Comparison of ENCODE assay signal across 13 cellular contexts in genomic region chr9:74609671-74610416, GRCh38.
DNase-seq lines count a peak whose midpoint lies in the region; ATAC-seq, FAIRE-seq and TF ChIP-seq lines count a peak whose summit lies in the region.
"Had no signal": no experiment of that assay in that cellular context is flagged by ENCODE, and none has a peak within 500 bp of the region (broad histone marks: within the 10 kb centered on the region; RNA-seq: fewer than 3 reads in every experiment).

No MANE protein-coding gene starts in this region.

- FAIRE-seq in H1 (lab: Jason Lieb, UNC): no peak

- H2BK15ac ChIP-seq in H9 (ENCODE audit: low read depth, low read length): no peak overlapping the region
- H2BK15ac ChIP-seq in H1 (ENCODE audit: low read length): no peak overlapping the region

- DNase-seq in H9 (no peak), NCI-H2107 treated with DMSO at 0.1 percent for 48 hours (lab: John Stamatoyannopoulos, UW; ENCODE audit: unreplicated experiment) (peak; percentile 34), H1 (ENCODE audit: low read depth in 1 of 2, low spot score in 2 of 2) (no peak), omental fat pad (ENCODE audit: low spot score) (no peak), KG1 (lab: John Stamatoyannopoulos, UW) (no peak)
- DNase-seq: activated CD4-positive, alpha-beta T cell treated with anti-CD3 and anti-CD28 coated beads for 48 hours; CD8-positive, alpha-beta memory T cell; effector memory CD4-positive, alpha-beta T cell; NCI-H524 treated with DMSO at 0.1 percent for 48 hours; nephron progenitor cell had no signal

- no peak overlapping the region for H2AK5ac ChIP-seq in H9 (ENCODE audit: insufficient read length, low read length)
- no peak overlapping the region for H2AK5ac ChIP-seq in H1 (ENCODE audit: low read depth, low read length)

- H3K4ac ChIP-seq in H9 (ENCODE audit: low read depth, low read length) (no peak overlapping the region), H1 (replicated peaks; ENCODE audit: insufficient read length, low read depth, low read length) (no peak overlapping the region)

- H3K27ac ChIP-seq in H9 (ENCODE audit: insufficient read length, low read depth, low read length) (no peak overlapping the region), H1 (ENCODE audit: low read depth, low read length) (no peak overlapping the region)

- H3K9me3 Mint-ChIP-seq in H9: no peaks in the 10 kb centered on the region
- H3K9me3 Mint-ChIP-seq: activated T-helper 1 cell treated with anti-CD3 and anti-CD28 coated beads, Interleukin-12 subunit alpha, Interleukin-12 subunit beta, Interleukin-2, Interleukin-4 antibody, amounts not matched to agents 30 ng/mL and 10 ng/mL and 1 ng/mL, durations not matched to agents 14 hours and 24 hours and 36 hours; CD8-positive, alpha-beta memory T cell; nephron progenitor cell had no signal

- H3K23me2 ChIP-seq in H9 (ENCODE audit: insufficient read length, low read depth, low read length, poor library complexity, severe bottlenecking) (no peaks in the 10 kb centered on the region), H1 (ENCODE audit: low read depth, low read length) (no peaks in the 10 kb centered on the region)

- H3K27me3 ChIP-seq in H9 (ENCODE audit: insufficient read depth, low read length) (no peaks in the 10 kb centered on the region), H1 (replicated peaks in 1 of 4; ENCODE audit: control insufficient read depth in 3 of 4, extremely low read depth in 1 of 4, insufficient read depth in 3 of 4, low read length in 3 of 4) (no peaks in the 10 kb centered on the region)

- peak; percentile 25 for ATAC-seq in GM18508 (IDR thresholded peaks at IDR 0.05; ENCODE audit: insufficient read depth, unreplicated experiment)
- ATAC-seq in HG02763 (IDR thresholded peaks at IDR 0.05; ENCODE audit: unreplicated experiment): no peak
- ATAC-seq in omental fat pad (ENCODE audit: low FRiP score): no peak

- TF ChIP-seq CTCF in H9 (conservative IDR thresholded peaks at IDR 0.05) (peak; percentile 37; the same call in 1 of the 3 replicates), H1 (IDR thresholded peaks at IDR 0.05; ENCODE audit: control extremely low read depth in 1 of 3, insufficient read depth in 1 of 3, low read depth in 1 of 3, low read length in 3 of 3) (peak in 2 of 3 experiments; percentile 25 to 29; a peak in 2 of 4 replicates), omental fat pad (IDR thresholded peaks at IDR 0.05) (no peak)

- no peaks in the 10 kb centered on the region for H3K36me3 Mint-ChIP-seq in H9 (ENCODE audit: insufficient read depth in 1 of 3, low read depth in 3 of 3)
- H3K36me3 Mint-ChIP-seq: CD8-positive, alpha-beta memory T cell had no signal

- H2BK120ac ChIP-seq in H9 (ENCODE audit: low read depth, low read length, poor library complexity, severe bottlenecking) (no peak overlapping the region), H1 (replicated peaks; ENCODE audit: low read depth, low read length) (no peak overlapping the region)

- H3K4me2 ChIP-seq in H9 (ENCODE audit: insufficient read depth, insufficient read length, low read length) (no peak overlapping the region), H1 (ENCODE audit: insufficient read depth in 1 of 2, low read depth in 2 of 2, low read length in 2 of 2) (no peak overlapping the region)

- no peak overlapping the region for H3T11ph ChIP-seq in H9 (ENCODE audit: low read length)

- WGBS in H9 (ENCODE audit: extremely low coverage, insufficient read length, low lambda C conversion rate): no CpG with 5 or more reads among the region's 3 CpGs
- 82% methylated on average over 3 of the region's 3 CpGs; no CpG with 5 or more reads in 1 of the 2 experiments for WGBS in H1 (ENCODE audit: extremely low coverage in 1 of 2, insufficient coverage in 1 of 2, insufficient read length in 1 of 2, insufficient replicate concordance in 2 of 2, low coverage in 1 of 2, low lambda C conversion rate in 2 of 2, missing lambda C conversion rate in 1 of 2), 2 experiments

- no peak for TF ChIP-seq EP300 in H1 (IDR thresholded peaks at IDR 0.05; ENCODE audit: borderline replicate concordance in 1 of 2, low read depth in 2 of 2, low read length in 2 of 2)

- no peak overlapping the region for H2BK12ac ChIP-seq in H9 (ENCODE audit: insufficient read length, low read depth, low read length)
- H2BK12ac ChIP-seq in H1 (ENCODE audit: low read depth, low read length): no peak overlapping the region

- no peaks in the 10 kb centered on the region for H4K20me1 ChIP-seq in H9 (ENCODE audit: control insufficient read depth, insufficient read depth, insufficient read length)
- H4K20me1 ChIP-seq in H1 (replicated peaks in 1 of 2; ENCODE audit: control insufficient read depth in 1 of 2, insufficient read depth in 2 of 2, low read length in 2 of 2): no peaks in the 10 kb centered on the region

- no peak overlapping the region for H3K56ac ChIP-seq in H9 (ENCODE audit: insufficient read length, low read depth, low read length)
- no peak overlapping the region for H3K56ac ChIP-seq in H1 (replicated peaks; ENCODE audit: insufficient read length, low read depth, low read length)

- H2BK5ac ChIP-seq in H9 (ENCODE audit: insufficient read length, low read length): no peak overlapping the region
- H2BK5ac ChIP-seq in H1 (ENCODE audit: low read depth, low read length): no peak overlapping the region

- H3K23ac ChIP-seq in H9 (ENCODE audit: insufficient read length, low read depth, low read length) (no peak overlapping the region), H1 (ENCODE audit: insufficient read length) (no peak overlapping the region)

- H4K91ac ChIP-seq in H9 (ENCODE audit: insufficient read length, low read depth, low read length) (no peak overlapping the region), H1 (replicated peaks; ENCODE audit: insufficient read length, low read length) (no peak overlapping the region)

- H3K79me1 ChIP-seq in H9 (ENCODE audit: insufficient read depth, low read depth, low read length, poor library complexity, severe bottlenecking): no peaks in the 10 kb centered on the region
- no peaks in the 10 kb centered on the region for H3K79me1 ChIP-seq in H1 (ENCODE audit: low read depth, low read length)

- no peaks in the 10 kb centered on the region for H3K4me1 ChIP-seq in H9 (ENCODE audit: insufficient read depth, low read length)
- H3K4me1 ChIP-seq in H1 (replicated peaks in 1 of 4; ENCODE audit: control insufficient read depth in 3 of 4, insufficient read depth in 4 of 4, low read length in 3 of 4): no peaks in the 10 kb centered on the region

- H3K14ac ChIP-seq in H9 (ENCODE audit: insufficient read depth, low read length) (no peak overlapping the region), H1 (ENCODE audit: insufficient read length) (no peak overlapping the region)

- H3K27ac Mint-ChIP-seq in H9: no peak overlapping the region
- H3K27ac Mint-ChIP-seq: activated T-helper 1 cell treated with anti-CD3 and anti-CD28 coated beads, Interleukin-12 subunit alpha, Interleukin-12 subunit beta, Interleukin-2, Interleukin-4 antibody, amounts not matched to agents 30 ng/mL and 10 ng/mL and 1 ng/mL, durations not matched to agents 14 hours and 24 hours and 36 hours; CD8-positive, alpha-beta memory T cell; nephron progenitor cell had no signal

- CTCF ChIA-PET in H1 (lab: Charles Lee; ENCODE audit: partially characterized antibody): interaction anchor here (0.7 to 1.8 kb wide), 4 partner anchors 31 to 300 kb away, joined by 3 to 6 read pairs (median 4); no protein-coding TSS in a partner anchor

- no peaks in the 10 kb centered on the region for H3K4me1 Mint-ChIP-seq in H9
- H3K4me1 Mint-ChIP-seq: CD8-positive, alpha-beta memory T cell; nephron progenitor cell had no signal

- no peak overlapping the region for H3K4me3 ChIP-seq in H1 (ENCODE audit: extremely low read depth in 1 of 4, insufficient read depth in 2 of 4, low read depth in 3 of 4, low read length in 4 of 4)

- H3K9me3 ChIP-seq in H9 (ENCODE audit: control insufficient read depth, low read depth, low read length) (no peaks in the 10 kb centered on the region), H1 (ENCODE audit: insufficient read depth in 2 of 2, low read depth in 1 of 2, low read length in 1 of 2) (no peaks in the 10 kb centered on the region; a peak in 1 of 4 replicates)

- no peak overlapping the region for H2BK20ac ChIP-seq in H9 (ENCODE audit: low read depth, low read length, poor library complexity, severe bottlenecking)
- no peak overlapping the region for H2BK20ac ChIP-seq in H1 (ENCODE audit: low read length)

- TF ChIP-seq POLR2A in H1 (IDR thresholded peaks at IDR 0.05; ENCODE audit: control extremely low read depth in 1 of 2, low read depth in 2 of 2, low read length in 2 of 2): no peak

- POLR2A ChIA-PET in H1 (lab: Charles Lee; ENCODE audit: partially characterized antibody): no interaction called here

- H3K9ac ChIP-seq in H9 (ENCODE audit: extremely low read depth, insufficient read length, low read length) (no peak overlapping the region), H1 (replicated peaks in 1 of 4; ENCODE audit: extremely low read depth in 1 of 4, low read depth in 3 of 4, low read length in 3 of 4) (no peak overlapping the region)

- TF ChIP-seq RAD21 in H1 (IDR thresholded peaks at IDR 0.05 in 1 of 2, conservative IDR thresholded peaks at IDR 0.05 in 1 of 2; ENCODE audit: low read depth in 2 of 2, low read length in 2 of 2): peak; percentile 55 to 72

- no peak overlapping the region for H3K4me3 Mint-ChIP-seq in H9
- H3K4me3 Mint-ChIP-seq: activated T-helper 1 cell treated with anti-CD3 and anti-CD28 coated beads, Interleukin-12 subunit alpha, Interleukin-12 subunit beta, Interleukin-2, Interleukin-4 antibody, amounts not matched to agents 30 ng/mL and 10 ng/mL and 1 ng/mL, durations not matched to agents 14 hours and 24 hours and 36 hours; CD8-positive, alpha-beta memory T cell; nephron progenitor cell had no signal

- no peaks in the 10 kb centered on the region for H3K36me3 ChIP-seq in H1 (ENCODE audit: control insufficient read depth in 2 of 4, insufficient read depth in 4 of 4, low read length in 3 of 4)

- peaks cover 1% of the 10 kb centered on the region; the same call in 1 of the 2 replicates for H3K27me3 Mint-ChIP-seq in H9 (ENCODE audit: low read depth)

- H4K8ac ChIP-seq in H9 (replicated peaks; ENCODE audit: insufficient read length, low read depth, low read length) (no peak overlapping the region), H1 (ENCODE audit: extremely low read depth, insufficient read depth, low read length) (no peak overlapping the region)

- H3K79me2 ChIP-seq in H9 (ENCODE audit: insufficient read depth, low read length): no peaks in the 10 kb centered on the region
- no peaks in the 10 kb centered on the region for H3K79me2 ChIP-seq in H1 (ENCODE audit: control insufficient read depth in 1 of 2, insufficient read depth in 2 of 2, low read length in 2 of 2)

- H3K18ac ChIP-seq in H9 (ENCODE audit: insufficient read length, low read depth, low read length) (no peak overlapping the region), H1 (ENCODE audit: extremely low read depth, low read length) (no peak overlapping the region)

- H4K5ac ChIP-seq in H9 (ENCODE audit: insufficient read length, low read depth, low read length) (no peak overlapping the region), H1 (ENCODE audit: insufficient read length, low read depth, low read length) (no peak overlapping the region)

- H2AFZ ChIP-seq in H9 (ENCODE audit: low read length): no peak overlapping the region
- H2AFZ ChIP-seq in H1 (ENCODE audit: low read length): no peak overlapping the region

TF ChIP-seq in H1, 55 proteins besides CTCF, POLR2A, EP300 and RAD21 (continues in another document):
- TF ChIP-seq SP4 (IDR thresholded peaks at IDR 0.05; ENCODE audit: low read length): no peak
- TF ChIP-seq CEBPB (IDR thresholded peaks at IDR 0.05; ENCODE audit: low read depth, low read length): peak; percentile 85

Comparison
In these comparisons a context has a peak if more than half of its experiments do, and no peak if none do; other contexts are left out.
1. CTCF ChIP-seq: peak in H9 (single experiment) and H1 (2 of 3); none in omental fat pad (0 of 3).